Comparison of ENCODE assay signal across 14 cellular contexts in the genomic region with DNA sequence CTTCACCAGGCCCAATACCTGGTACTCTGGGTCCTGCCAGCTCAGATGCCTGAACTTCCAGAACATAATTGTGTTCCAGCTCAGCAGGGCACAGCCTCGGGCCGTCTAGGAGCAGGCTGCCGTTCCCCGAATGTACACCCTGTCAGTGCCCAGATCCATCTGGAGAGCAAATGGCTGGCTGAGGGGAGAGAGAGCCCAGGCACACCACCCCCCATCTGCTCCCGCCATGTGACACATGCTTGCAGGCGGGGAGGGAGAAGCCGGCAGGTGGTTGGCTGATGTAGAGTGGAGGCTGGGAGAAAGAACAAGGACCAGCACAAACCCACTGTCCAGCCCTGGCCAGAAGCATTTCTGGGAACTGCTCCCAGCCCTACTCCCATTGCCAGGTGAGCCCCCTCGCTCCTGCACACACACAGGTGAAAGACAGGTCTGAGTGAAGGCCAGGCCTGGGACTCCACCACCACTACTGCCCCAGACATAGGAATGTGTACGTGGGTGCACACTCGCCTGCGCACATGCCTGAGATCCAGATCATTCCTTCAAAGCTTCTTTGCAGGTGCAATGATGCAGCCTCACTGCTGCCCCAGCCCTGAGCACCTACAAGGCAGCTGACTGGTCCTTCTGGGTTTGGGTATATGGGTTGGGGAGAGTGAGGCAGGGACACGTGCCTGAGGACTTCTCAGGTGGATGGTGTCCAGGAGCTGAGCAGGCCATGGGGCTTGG. TPM values are rescaled to one million over a fixed set of nuclear protein-coding genes. Genes with fewer than 3 reads are reported as not detected.
DNase-seq lines count a peak whose midpoint lies in the region; ATAC-seq and TF ChIP-seq lines count a peak whose summit lies in the region.
"Had no signal": no experiment of that assay in that cellular context is flagged by ENCODE, and none has a peak within 500 bp of the region (broad histone marks: within the 10 kb centered on the region; RNA-seq: fewer than 3 reads in every experiment).

No MANE protein-coding gene starts in this region.

- H3K18ac ChIP-seq in trophoblast cell (ENCODE audit: low read length) = no peak overlapping the region

- H3K9me3 ChIP-seq in PC-3 (ENCODE audit: low read length) (no peaks in the 10 kb centered on the region), trophoblast cell (ENCODE audit: insufficient read depth, low read depth, low read length) (no peaks in the 10 kb centered on the region)
- H3K9me3 ChIP-seq: upper lobe of left lung had no signal

- POLR2A ChIA-PET in PC-3 (lab: Charles Lee; ENCODE audit: unreplicated experiment) = no interaction called here

- no peak overlapping the region for H4K12ac ChIP-seq in trophoblast cell (ENCODE audit: low read depth, low read length)

- H3K4me1 Mint-ChIP-seq in glutamatergic neuron (ENCODE audit: low read depth, unreplicated experiment) = peaks cover 50% of the 10 kb centered on the region

- no TSS peak for BruUV-seq in PC-3 (replicated peaks; lab: Mats Ljungman, UMichigan)

- ATAC-seq in PC-3 = no peak
- ATAC-seq: activated CD4-positive, CD25-positive, alpha-beta regulatory T cell treated with anti-CD3 and anti-CD28 coated beads, Interleukin-2, amount 50 U/mL, for 24 hours had no signal

- no peak overlapping the region for H2BK120ac ChIP-seq in trophoblast cell (ENCODE audit: insufficient read depth, low read length, poor library complexity)

- no peak overlapping the region for H4K8ac ChIP-seq in trophoblast cell (ENCODE audit: low read depth, low read length)

- H3K23ac ChIP-seq in trophoblast cell (ENCODE audit: low read length) = no peak overlapping the region

- peak overlapping the region; percentile 67; the same call in 1 of the 2 replicates for H3K4me2 ChIP-seq in PC-3 (ENCODE audit: low read length)
- H3K4me2 ChIP-seq in trophoblast cell (ENCODE audit: low read length) = no peak overlapping the region

- CTCF ChIA-PET in PC-3 (lab: Charles Lee) = no interaction called here

- no peaks in the 10 kb centered on the region for H3F3A ChIP-seq in PC-3 (ENCODE audit: low read length, unreplicated experiment)

- peak overlapping the region; percentile 3 for H4K91ac ChIP-seq in trophoblast cell (ENCODE audit: low read depth, low read length)

- H3K36me3 Mint-ChIP-seq in glutamatergic neuron (ENCODE audit: unreplicated experiment) = no peaks in the 10 kb centered on the region
- H3K36me3 Mint-ChIP-seq: memory B cell had no signal

- peaks cover 6% of the 10 kb centered on the region for H3K79me1 ChIP-seq in trophoblast cell (ENCODE audit: low read length)

- H3K9ac ChIP-seq in PC-3 (ENCODE audit: low read length) (no peak overlapping the region), trophoblast cell (ENCODE audit: low read length) (no peak overlapping the region)

- H3K27me3 Mint-ChIP-seq in glutamatergic neuron (ENCODE audit: unreplicated experiment) = peaks cover 6% of the 10 kb centered on the region

- H3K36me3 ChIP-seq in PC-3 (ENCODE audit: low read depth, low read length) (no peaks in the 10 kb centered on the region), trophoblast cell (ENCODE audit: control insufficient read depth in 1 of 2, insufficient read depth in 2 of 2, low read length in 2 of 2) (no peaks in the 10 kb centered on the region)
- H3K36me3 ChIP-seq: upper lobe of left lung had no signal

- no peak overlapping the region for H2BK12ac ChIP-seq in trophoblast cell (ENCODE audit: low read length)

- WGBS in trophoblast cell (ENCODE audit: extremely low coverage, insufficient coverage, insufficient read length) = no CpG with 5 or more reads among the region's 12 CpGs

- no peaks in the 10 kb centered on the region for H3K79me2 ChIP-seq in PC-3 (ENCODE audit: low read length)
- H3K79me2 ChIP-seq in trophoblast cell (ENCODE audit: control insufficient read depth, insufficient read depth, low read length, poor library complexity) = no peaks in the 10 kb centered on the region

- no peak overlapping the region for H3K4me3 ChIP-seq in PC-3 (ENCODE audit: low read length)
- no peak overlapping the region for H3K4me3 ChIP-seq in trophoblast cell (ENCODE audit: low read depth, low read length)
- H3K4me3 ChIP-seq: GM12878, upper lobe of left lung had no signal

- peaks cover 29% of the 10 kb centered on the region for H3K4me1 ChIP-seq in PC-3 (ENCODE audit: insufficient read depth, low read length)
- peaks cover 29 to 30% of the 10 kb centered on the region in 2 experiments for H3K4me1 ChIP-seq in trophoblast cell (ENCODE audit: control insufficient read depth in 1 of 2, insufficient read depth in 2 of 2, low read length in 2 of 2)

- H2AFZ ChIP-seq in PC-3 (ENCODE audit: low read length) (no peak overlapping the region), trophoblast cell (ENCODE audit: insufficient read depth, low read length, poor library complexity) (no peak overlapping the region)

- H3K4me3 Mint-ChIP-seq in glutamatergic neuron (ENCODE audit: unreplicated experiment) = peak overlapping the region; percentile 49

- H3K9me2 ChIP-seq in PC-3 (replicated peaks; ENCODE audit: low read length) = no peaks in the 10 kb centered on the region

- H4K20me1 ChIP-seq in PC-3 (ENCODE audit: low read length) = no peaks in the 10 kb centered on the region

- peak overlapping the region; percentile 15 for H2AK5ac ChIP-seq in trophoblast cell (ENCODE audit: low read length)

- TF ChIP-seq CTCF in PC-3 (conservative IDR thresholded peaks at IDR 0.05; ENCODE audit: low read depth, low read length) = no peak
- no peak for TF ChIP-seq CTCF in glutamatergic neuron (IDR thresholded peaks at IDR 0.05; ENCODE audit: partially characterized antibody, unreplicated experiment)

- H3K27ac ChIP-seq in PC-3 (ENCODE audit: low read length) (no peak overlapping the region), trophoblast cell (ENCODE audit: low read depth, low read length) (no peak overlapping the region)
- H3K27ac ChIP-seq: upper lobe of left lung had no signal

- H3K14ac ChIP-seq in trophoblast cell (ENCODE audit: low read length) = no peak overlapping the region

- DNase-seq in ELF-1 (ENCODE audit: low read depth, low spot score) = peak; percentile 30
- DNase-seq in PC-3 = no peak
- peak; percentile 75 for DNase-seq in glutamatergic neuron
- peak; percentile 64 to 80 for DNase-seq in trophoblast cell
- DNase-seq in SHP77 treated with DMSO at 0.1 percent for 48 hours (lab: John Stamatoyannopoulos, UW) = no peak
- no peak for DNase-seq in stimulated activated CD4-positive, alpha-beta T cell treated with anti-CD3 and anti-CD28 coated beads, Interleukin-2, amount 100 ng/mL, for 48 hours
- DNase-seq in SKM-1 (lab: John Stamatoyannopoulos, UW; ENCODE audit: unreplicated experiment) = no peak
- no peak for DNase-seq in activated CD4-positive, alpha-beta T cell treated with anti-CD3 and anti-CD28 coated beads, Interleukin-2, amount 50 U/mL, for 1 hour
- DNase-seq: Kasumi-1, NCI-H2081, upper lobe of left lung had no signal

- peaks cover 12% of the 10 kb centered on the region for H3K9me3 Mint-ChIP-seq in glutamatergic neuron (ENCODE audit: unreplicated experiment)
- H3K9me3 Mint-ChIP-seq: memory B cell had no signal

- H2BK5ac ChIP-seq in trophoblast cell (ENCODE audit: low read depth, low read length, poor library complexity) = no peak overlapping the region

- H3K4ac ChIP-seq in trophoblast cell (ENCODE audit: low read depth, low read length) = no peak overlapping the region

- H3K27ac Mint-ChIP-seq in glutamatergic neuron (ENCODE audit: unreplicated experiment) = peak overlapping the region; percentile 67

- H3K27me3 ChIP-seq in PC-3 (ENCODE audit: low read length) (peaks cover 52% of the 10 kb centered on the region), trophoblast cell (ENCODE audit: insufficient read depth, low read length) (no peaks in the 10 kb centered on the region)
- H3K27me3 ChIP-seq: upper lobe of left lung had no signal

- intact Hi-C loops in PC-3 (cut with micrococcal nuclease) = no loop called here

RNA-seq across cellular contexts. Expression of a gene that starts 53.5 kb away (rescaled TPM):
- 0.04 TPM in 1 of 2 replicates, not detected in the other for total RNA-seq in PC-3 (2014; rRNA removed)
- total RNA-seq in glutamatergic neuron (ENCODE audit: unreplicated experiment) = 61.1 TPM
- polyA plus RNA-seq in trophoblast cell (2013) = 8.9 and 9.2 TPM in 2 replicates
- total RNA-seq: GM12878 had no signal

Comparison
In these comparisons a context has a peak if more than half of its experiments do, and no peak if none do; other contexts are left out.
1. DNase-seq: peak in ELF-1 (single experiment), glutamatergic neuron (single experiment) and trophoblast cell (2 of 2); none in PC-3 (single experiment), SHP77 treated with DMSO at 0.1 percent for 48 hours (single experiment), stimulated activated CD4-positive, alpha-beta T cell treated with anti-CD3 and anti-CD28 coated beads, Interleukin-2, amount 100 ng/mL, for 48 hours (0 of 2), SKM-1 (single experiment) and activated CD4-positive, alpha-beta T cell treated with anti-CD3 and anti-CD28 coated beads, Interleukin-2, amount 50 U/mL, for 1 hour (single experiment).
2. RNA of a gene that starts 53.5 kb away (total RNA-seq): 61.1 TPM in glutamatergic neuron (single experiment); 0.04 TPM in PC-3; every median in the first group is over 10 times any median in the second.